ENCODE assay signal across 20 cellular contexts in genomic region chr3:149510480-149510879, GRCh38. TPM values are rescaled to one million over a fixed set of nuclear protein-coding genes. Genes with fewer than 3 reads are reported as not detected.
A peak's percentile ranks its signal among the peaks of the same experiment; 100 is the strongest.
DNase-seq lines count a peak whose midpoint lies in the region; ATAC-seq and TF ChIP-seq lines count a peak whose summit lies in the region.
"Had no signal": no experiment of that assay in that cellular context is flagged by ENCODE, and none has a peak within 500 bp of the region (broad histone marks: within the 10 kb centered on the region; RNA-seq: fewer than 3 reads in every experiment).

No MANE protein-coding gene starts in this region.

- H3K36me3 Mint-ChIP-seq in natural killer cell, result no peaks in the 10 kb centered on the region
- H3K36me3 Mint-ChIP-seq in activated naive CD8-positive, alpha-beta T cell treated with anti-CD3 and anti-CD28 coated beads for 36 hours, result no peaks in the 10 kb centered on the region
- H3K36me3 Mint-ChIP-seq: CD14-positive monocyte; CD8-positive, alpha-beta memory T cell had no signal

- H3K4me3 ChIP-seq in HEK293 (ENCODE audit: low read depth, low read length), result no peak overlapping the region
- H3K4me3 ChIP-seq in Panc1 (ENCODE audit: low read depth in 2 of 2, low read length in 2 of 2), result no peak overlapping the region
- H3K4me3 ChIP-seq: BLaER1, GM23338 had no signal

- ATAC-seq in Panc1 (no peak), natural killer cell (no peak), HG02840 (IDR thresholded peaks at IDR 0.05; ENCODE audit: low FRiP score, unreplicated experiment) (no peak)
- ATAC-seq: GM23338, HCT116 had no signal

- no peaks in the 10 kb centered on the region for H3K27me3 ChIP-seq in Panc1 (ENCODE audit: control insufficient read depth, insufficient read depth, low read length)
- H3K27me3 ChIP-seq: BLaER1 had no signal

- no peak for DNase-seq in Panc1 (ENCODE audit: low read depth, low spot score)
- no peak for DNase-seq in natural killer cell
- no peak for DNase-seq in NCI-H2107 (lab: John Stamatoyannopoulos, UW)
- DNase-seq in activated naive CD8-positive, alpha-beta T cell treated with anti-CD3 and anti-CD28 coated beads for 36 hours, result no peak
- no peak for DNase-seq in G401 (ENCODE audit: low spot score)
- DNase-seq: CD4-positive, alpha-beta T cell; CD8-positive, alpha-beta memory T cell; DMS 273 treated with DMSO at 0.1 percent for 48 hours; EL; GF-D8; H9 had no signal

- H3K9me3 ChIP-seq in HEK293 (ENCODE audit: control insufficient read depth, insufficient read depth, low read depth, low read length) (no peaks in the 10 kb centered on the region), Panc1 (ENCODE audit: control insufficient read depth, insufficient read depth, low read depth, low read length) (no peaks in the 10 kb centered on the region)
- H3K9me3 ChIP-seq: BLaER1 had no signal

- H3K4me1 ChIP-seq in HEK293 (ENCODE audit: control insufficient read depth, insufficient read depth, low read length) (no peaks in the 10 kb centered on the region), Panc1 (ENCODE audit: control insufficient read depth, insufficient read depth, low read length) (peaks cover 91% of the 10 kb centered on the region)
- H3K4me1 ChIP-seq: BLaER1 had no signal

- no peak overlapping the region for H3K27ac ChIP-seq in HEK293 (ENCODE audit: extremely low read depth, low read depth, low read length)
- peak overlapping the region; percentile 98 for H3K27ac ChIP-seq in Panc1 (ENCODE audit: low read length)
- H3K27ac ChIP-seq: BLaER1 had no signal

- in situ Hi-C loops in Panc1 (cut with HindIII; ENCODE audit: low pct_unique_long_range_greater_than_20kb, low sequenced_read_pairs) (no loop called here), G401 (cut with HindIII; ENCODE audit: low sequenced_read_pairs) (no loop called here)

- CTCF ChIA-PET in HEK293 (lab: Yijun Ruan, JAX), result interaction anchor here (0.5 to 0.6 kb wide), 2 partner anchors 195 to 405 kb away, joined by 3 read pairs; no protein-coding TSS in a partner anchor
- CTCF ChIA-PET in Panc1 (lab: Charles Lee), result interaction anchor here (0.9 kb wide), 1 partner anchor 297 kb away, joined by 3 read pairs; no protein-coding TSS in a partner anchor

- no peak for TF ChIP-seq CTCF in HEK293 (tag by site-specific recombination; IDR thresholded peaks at IDR 0.05)
- no peak for TF ChIP-seq CTCF in Panc1 (IDR thresholded peaks at IDR 0.05)
- TF ChIP-seq CTCF in natural killer cell (IDR thresholded peaks at IDR 0.05), result peak; percentile 10

- POLR2A ChIA-PET in HEK293 (lab: Yijun Ruan, JAX), result no interaction called here
- POLR2A ChIA-PET in Panc1 (lab: Charles Lee), result interaction anchor here (0.7 kb wide), 1 partner anchor 31 kb away, joined by 3 read pairs; no protein-coding TSS in a partner anchor

- peaks cover 16 to 27% of the 10 kb centered on the region in 2 donors for H3K27me3 Mint-ChIP-seq in natural killer cell (ENCODE audit: low read depth in 2 of 2)
- peaks cover 40% of the 10 kb centered on the region for H3K27me3 Mint-ChIP-seq in activated naive CD8-positive, alpha-beta T cell treated with anti-CD3 and anti-CD28 coated beads for 36 hours

- no peaks in the 10 kb centered on the region for H3K9me3 Mint-ChIP-seq in natural killer cell
- H3K9me3 Mint-ChIP-seq in activated naive CD8-positive, alpha-beta T cell treated with anti-CD3 and anti-CD28 coated beads for 36 hours, result no peaks in the 10 kb centered on the region
- H3K9me3 Mint-ChIP-seq: CD4-positive, alpha-beta T cell; CD8-positive, alpha-beta memory T cell; GM23338; H9 had no signal

- no peak overlapping the region for H3K27ac Mint-ChIP-seq in natural killer cell
- H3K27ac Mint-ChIP-seq in activated naive CD8-positive, alpha-beta T cell treated with anti-CD3 and anti-CD28 coated beads for 36 hours, result no peak overlapping the region
- H3K27ac Mint-ChIP-seq: CD4-positive, alpha-beta T cell; GM23338; H9 had no signal

- no TSS peak for BruUV-seq in Panc1 (replicated peaks; lab: Mats Ljungman, UMichigan)

- intact Hi-C loops in Panc1 (cut with micrococcal nuclease; ENCODE audit: unreplicated experiment), result loop anchor here (5.0 kb wide), 2 partner anchors 207 to 297 kb away; no protein-coding TSS in a partner anchor
- intact Hi-C loops in natural killer cell (cut with micrococcal nuclease), result loop anchor here (5.0 kb wide), 1 partner anchor 302 kb away; the partner anchor contains the start of gene RNF13

- H3K4me3 Mint-ChIP-seq in natural killer cell, result no peak overlapping the region
- H3K4me3 Mint-ChIP-seq in activated naive CD8-positive, alpha-beta T cell treated with anti-CD3 and anti-CD28 coated beads for 36 hours, result no peak overlapping the region
- H3K4me3 Mint-ChIP-seq: CD4-positive, alpha-beta T cell; CD8-positive, alpha-beta memory T cell; GM23338; H9 had no signal

- H3K4me1 Mint-ChIP-seq in natural killer cell, result peaks cover 28% of the 10 kb centered on the region in 2 donors
- peaks cover 3% of the 10 kb centered on the region for H3K4me1 Mint-ChIP-seq in activated naive CD8-positive, alpha-beta T cell treated with anti-CD3 and anti-CD28 coated beads for 36 hours

- no peaks in the 10 kb centered on the region for H3K36me3 ChIP-seq in HEK293 (ENCODE audit: control insufficient read depth in 2 of 2, insufficient read depth in 1 of 2, low read length in 2 of 2)
- no peaks in the 10 kb centered on the region for H3K36me3 ChIP-seq in Panc1 (ENCODE audit: control insufficient read depth, insufficient read depth, low read length)
- H3K36me3 ChIP-seq: BLaER1 had no signal

TF ChIP-seq in HEK293, 187 proteins besides CTCF, POLR2A, EP300 and RAD21:
- TF ChIP-seq SCRT2 (tag by site-specific recombination; IDR thresholded peaks at IDR 0.05), result no peak
- TF ChIP-seq BCL11B (tag by site-specific recombination; IDR thresholded peaks at IDR 0.05; ENCODE audit: low read depth), result no peak
- no peak for TF ChIP-seq ZNF157 (tag by site-specific recombination; IDR thresholded peaks at IDR 0.05)
- no peak for TF ChIP-seq ZNF768 (tag by site-specific recombination; IDR thresholded peaks at IDR 0.05)
- TF ChIP-seq ZNF366 (tag by site-specific recombination; conservative IDR thresholded peaks at IDR 0.05), result peak; percentile 83

RNA-seq across cellular contexts. Expression of gene TM4SF4, which starts 36.0 kb away (rescaled TPM):
- total RNA-seq in Panc1 (2021; ENCODE audit: unreplicated experiment), result 0.46 TPM
- not detected for polyA plus RNA-seq in Panc1 (2012; ENCODE audit: insufficient read length)
- total RNA-seq in natural killer cell, result not detected
- not detected for total RNA-seq in activated naive CD8-positive, alpha-beta T cell treated with anti-CD3 and anti-CD28 coated beads for 36 hours
- total RNA-seq in G401 (2014; rRNA removed; shearing (Covaris generic)), result not detected in 2 replicates
- total RNA-seq: A172; A673; CD4-positive, alpha-beta T cell; CD8-positive, alpha-beta memory T cell; GM23338; H4; H9 had no signal
- polyA plus RNA-seq: CD8-positive, alpha-beta memory T cell; GM23338 had no signal
